8 cellular contexts compared by ENCODE assay signal in the genomic region with DNA sequence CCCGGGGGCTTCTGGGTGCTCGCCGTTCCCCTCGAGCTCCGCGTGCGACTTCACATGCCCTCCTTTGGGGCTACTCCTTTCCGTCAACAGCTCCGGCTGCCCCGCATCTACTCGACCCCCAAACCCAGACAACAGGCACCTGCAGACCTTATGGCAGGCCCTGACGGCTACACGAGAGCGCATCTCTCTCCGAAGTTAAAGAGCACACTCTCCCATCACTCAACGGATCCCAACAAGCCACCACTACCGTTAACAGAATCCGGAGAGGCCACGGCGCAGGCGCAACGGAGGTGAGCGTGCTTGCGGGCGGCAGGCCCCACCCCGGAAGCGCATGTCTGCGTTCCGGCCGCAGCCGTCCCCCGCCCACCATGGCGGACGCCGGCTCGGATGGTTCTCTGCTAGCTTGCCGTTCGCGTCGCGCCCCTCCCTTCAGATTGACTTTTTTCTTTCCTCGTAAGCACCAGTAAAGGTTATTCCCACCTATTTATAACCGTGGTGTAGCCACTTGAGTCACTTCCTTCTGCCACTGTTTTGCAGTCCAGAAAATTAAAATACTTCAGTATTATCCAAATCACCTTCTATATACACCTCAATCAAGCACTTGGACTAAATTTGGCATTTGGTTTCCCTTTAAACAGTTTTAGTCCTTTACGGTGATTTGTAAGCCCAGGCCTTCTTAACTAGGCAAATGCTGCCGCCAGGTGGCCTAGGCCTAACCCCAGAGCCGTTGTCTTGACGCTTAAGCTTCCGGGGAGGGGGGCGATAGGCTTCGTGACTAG. TPM values are rescaled to one million over a fixed set of nuclear protein-coding genes. Genes with fewer than 3 reads are reported as not detected.
DNase-seq lines count a peak whose midpoint lies in the region; ATAC-seq, FAIRE-seq and TF ChIP-seq lines count a peak whose summit lies in the region.

Gene POLG2, minus strand, starts transcription at position 269 of the 779 bp plus-strand sequence. Its CDS starts 86 bp downstream, at position 183.

- H3K27ac ChIP-seq in ascending aorta = peak within 1 kb of the TSS; percentile 82 to 85

- peak; percentile 87 for DNase-seq in GM18507 (ENCODE audit: extremely low spot score, insufficient read length, low read depth)
- peak; percentile 76 for DNase-seq in NCI-H2029 (lab: John Stamatoyannopoulos, UW)
- peak; percentile 97 for DNase-seq in T-helper 2 cell treated with Interferon-gamma antibody and Interleukin-4, amounts not matched to agents 5 μg/mL and 100 μg/mL, for 36 hours (ENCODE audit: low spot score)
- DNase-seq in ascending aorta (ENCODE audit: low spot score in 2 of 2) = peak; percentile 47 to 96
- DNase-seq in hepatic stellate cell (ENCODE audit: low spot score) = peak; percentile 91
- DNase-seq in renal cortical epithelial cell (ENCODE audit: low read depth) = peak; percentile 82

- no peaks in the 10 kb centered on the region for H3K27me3 ChIP-seq in ascending aorta

- H3K9me3 Mint-ChIP-seq in T-helper 2 cell treated with Interferon-gamma antibody and Interleukin-4, amounts not matched to agents 5 μg/mL and 100 μg/mL, for 36 hours = no peaks in the 10 kb centered on the region

- peaks cover 67% of the 10 kb centered on the region for H3K36me3 Mint-ChIP-seq in T-helper 2 cell treated with Interferon-gamma antibody and Interleukin-4, amounts not matched to agents 5 μg/mL and 100 μg/mL, for 36 hours (ENCODE audit: low read depth)

- peak within 1 kb of the TSS; percentile 81 to 95 for H3K4me3 ChIP-seq in ascending aorta

- H3K9me3 ChIP-seq in ascending aorta = no peaks in the 10 kb centered on the region

- peak within 1 kb of the TSS; percentile 99 for H3K4me3 Mint-ChIP-seq in T-helper 2 cell treated with Interferon-gamma antibody and Interleukin-4, amounts not matched to agents 5 μg/mL and 100 μg/mL, for 36 hours

- H3K4me1 Mint-ChIP-seq in T-helper 2 cell treated with Interferon-gamma antibody and Interleukin-4, amounts not matched to agents 5 μg/mL and 100 μg/mL, for 36 hours (ENCODE audit: low read depth) = peaks cover 60% of the 10 kb centered on the region

- peaks cover 26 to 48% of the 10 kb centered on the region in 2 donors for H3K36me3 ChIP-seq in ascending aorta

- H3K27me3 Mint-ChIP-seq in T-helper 2 cell treated with Interferon-gamma antibody and Interleukin-4, amounts not matched to agents 5 μg/mL and 100 μg/mL, for 36 hours (ENCODE audit: low read depth) = no peaks in the 10 kb centered on the region

- ATAC-seq in HG02981 (IDR thresholded peaks at IDR 0.05; ENCODE audit: unreplicated experiment) = peak; percentile 77
- no peak for ATAC-seq in GM18519 (IDR thresholded peaks at IDR 0.05; ENCODE audit: low FRiP score, unreplicated experiment)

- peaks cover 12 to 39% of the 10 kb centered on the region in 2 donors for H3K4me1 ChIP-seq in ascending aorta

- peak; percentile 82 for FAIRE-seq in GM18507 (lab: Jason Lieb, UNC)

- intact Hi-C loops in ascending aorta (cut with DNase I) = loop anchor here (1.0 to 10.0 kb wide), 2 partner anchors 9 to 172 kb away; partner anchors contain the start of genes CEP95 and DDX5

- TF ChIP-seq CTCF in ascending aorta (IDR thresholded peaks at IDR 0.05) = peak; percentile 33 to 45 (median 37)

- peak within 1 kb of the TSS; percentile 99 for H3K27ac Mint-ChIP-seq in T-helper 2 cell treated with Interferon-gamma antibody and Interleukin-4, amounts not matched to agents 5 μg/mL and 100 μg/mL, for 36 hours

RNA-seq across cellular contexts. Expression of gene POLG2, which starts in this region (rescaled TPM):
- total RNA-seq in ascending aorta (1.5 TPM), renal cortical epithelial cell (4.5 and 11.4 TPM in 2 replicates)
